In genomic region chr17:62995377-62995885, GRCh38 we compare ENCODE assay signal across 8 cellular contexts. TPM values are rescaled to one million over a fixed set of nuclear protein-coding genes. Genes with fewer than 3 reads are reported as not detected.
DNase-seq lines count a peak whose midpoint lies in the region; ATAC-seq and TF ChIP-seq lines count a peak whose summit lies in the region.

No MANE protein-coding gene starts in this region.

- no peak overlapping the region for H3K27ac Mint-ChIP-seq in central memory CD8-positive, alpha-beta T cell (ENCODE audit: low read depth)

- no peak for DNase-seq in BJ (ENCODE audit: low read depth)
- DNase-seq in H4 (ENCODE audit: low spot score) = peak; percentile 45
- DNase-seq in NOMO-1 treated with dmso at 0.1 percent for 144 hours (lab: John Stamatoyannopoulos, UW; ENCODE audit: unreplicated experiment) = peak; percentile 87
- DNase-seq in central memory CD8-positive, alpha-beta T cell (ENCODE audit: low spot score in 2 of 2) = no peak
- peak; percentile 54 for DNase-seq in mesenchymal stem cell
- DNase-seq in gastrocnemius medialis = no peak

- no peak overlapping the region for H3K14ac ChIP-seq in mesenchymal stem cell (ENCODE audit: low read length in 2 of 2)

- H2BK5ac ChIP-seq in mesenchymal stem cell (ENCODE audit: low read depth, low read length, poor library complexity, severe bottlenecking) = no peak overlapping the region

- peaks cover 4% of the 10 kb centered on the region for H3K4me1 ChIP-seq in mesenchymal stem cell (ENCODE audit: control insufficient read depth, insufficient read depth, low read depth, low read length)
- no peaks in the 10 kb centered on the region for H3K4me1 ChIP-seq in gastrocnemius medialis

- peaks cover 9% of the 10 kb centered on the region for H3K79me1 ChIP-seq in mesenchymal stem cell (replicated peaks; ENCODE audit: low read length, poor library complexity, severe bottlenecking)

- H3K27me3 ChIP-seq in BJ (ENCODE audit: control insufficient read depth, insufficient read depth, low read length) (no peaks in the 10 kb centered on the region), mesenchymal stem cell (ENCODE audit: control insufficient read depth in 1 of 2, insufficient read depth in 1 of 2, low read length in 2 of 2) (no peaks in the 10 kb centered on the region), gastrocnemius medialis (no peaks in the 10 kb centered on the region)

- no peaks in the 10 kb centered on the region for H3K27me3 Mint-ChIP-seq in central memory CD8-positive, alpha-beta T cell

- TF ChIP-seq POLR2A in gastrocnemius medialis (IDR thresholded peaks at IDR 0.05) = no peak

- H2BK15ac ChIP-seq in mesenchymal stem cell (ENCODE audit: low read depth, poor library complexity, severe bottlenecking) = no peak overlapping the region

- H3K27ac ChIP-seq in mesenchymal stem cell (ENCODE audit: low read length, poor library complexity, severe bottlenecking) = no peak overlapping the region
- no peak overlapping the region for H3K27ac ChIP-seq in gastrocnemius medialis

- H2AK5ac ChIP-seq in mesenchymal stem cell (ENCODE audit: low read length, severe bottlenecking) = no peak overlapping the region

- H2BK120ac ChIP-seq in mesenchymal stem cell (ENCODE audit: low read depth, low read length) = no peak overlapping the region

- no peak overlapping the region for H4K8ac ChIP-seq in mesenchymal stem cell (ENCODE audit: low read length)

- H3K4me2 ChIP-seq in mesenchymal stem cell (ENCODE audit: low read length, poor library complexity, severe bottlenecking) = no peak overlapping the region

- H3K23ac ChIP-seq in mesenchymal stem cell (ENCODE audit: low read length in 2 of 2) = no peak overlapping the region

- no peak overlapping the region for H3K9ac ChIP-seq in mesenchymal stem cell (ENCODE audit: low read length)

- intact Hi-C loops in gastrocnemius medialis (cut with DNase I; ENCODE audit: low total_unique reads) = no loop called here

- no peaks in the 10 kb centered on the region for H3K9me3 ChIP-seq in mesenchymal stem cell (ENCODE audit: control insufficient read depth, low read length)
- no peaks in the 10 kb centered on the region for H3K9me3 ChIP-seq in gastrocnemius medialis

- H3K9me3 Mint-ChIP-seq in central memory CD8-positive, alpha-beta T cell = no peaks in the 10 kb centered on the region

- peak; percentile 43 for TF ChIP-seq CTCF in BJ (IDR thresholded peaks at IDR 0.05; ENCODE audit: insufficient read depth, low read depth, low read length)
- no peak for TF ChIP-seq CTCF in gastrocnemius medialis (IDR thresholded peaks at IDR 0.05 in 4 of 5, conservative IDR thresholded peaks at IDR 0.05 in 1 of 5)

- H3K4me1 Mint-ChIP-seq in central memory CD8-positive, alpha-beta T cell = no peaks in the 10 kb centered on the region

- H3K4me3 ChIP-seq in BJ (ENCODE audit: low read depth, low read length) (no peak overlapping the region), mesenchymal stem cell (ENCODE audit: insufficient read depth in 1 of 2, low read depth in 1 of 2, low read length in 2 of 2) (no peak overlapping the region), gastrocnemius medialis (no peak overlapping the region)

- H3K4ac ChIP-seq in mesenchymal stem cell (ENCODE audit: low read depth in 1 of 2, low read length in 2 of 2) = no peak overlapping the region

- CTCF ChIA-PET in BJ (lab: Yijun Ruan, JAX) = interaction anchor here (0.8 to 1.1 kb wide), 5 partner anchors 10 to 483 kb away, joined by 3 to 4 read pairs (median 3); no protein-coding TSS in a partner anchor

- H2BK12ac ChIP-seq in mesenchymal stem cell (ENCODE audit: low read length in 2 of 2) = no peak overlapping the region

- peak; percentile 32 for ATAC-seq in central memory CD8-positive, alpha-beta T cell (replicated peaks; ENCODE audit: extremely low read depth, poor library complexity, severe bottlenecking)
- ATAC-seq in HG02885 (IDR thresholded peaks at IDR 0.05; ENCODE audit: poor library complexity, unreplicated experiment) (no peak), gastrocnemius medialis (no peak), GM18873 (IDR thresholded peaks at IDR 0.05; ENCODE audit: low FRiP score, unreplicated experiment) (no peak)

- no peaks in the 10 kb centered on the region for H3K36me3 Mint-ChIP-seq in central memory CD8-positive, alpha-beta T cell (ENCODE audit: insufficient read depth)

- H4K91ac ChIP-seq in mesenchymal stem cell (ENCODE audit: low read length) = no peak overlapping the region

- H3K36me3 ChIP-seq in BJ (ENCODE audit: control insufficient read depth, insufficient read depth, low read length) (no peaks in the 10 kb centered on the region), mesenchymal stem cell (ENCODE audit: control insufficient read depth in 1 of 2, insufficient read depth in 2 of 2, low read depth in 1 of 2, low read length in 2 of 2) (no peaks in the 10 kb centered on the region), gastrocnemius medialis (no peaks in the 10 kb centered on the region)

- no peak overlapping the region for H3K18ac ChIP-seq in mesenchymal stem cell (ENCODE audit: low read depth in 1 of 2, low read length in 2 of 2)

- no peak overlapping the region for H2AFZ ChIP-seq in mesenchymal stem cell (ENCODE audit: low read depth, low read length)

- in situ Hi-C loops in gastrocnemius medialis (cut with MboI; ENCODE audit: low sequenced_read_pairs in 4 of 4) = loop anchor here in 1 of 4 donors (25.0 kb wide), 1 partner anchor 417 kb away; no protein-coding TSS in a partner anchor

- POLR2A ChIA-PET in BJ (lab: Charles Lee) = interaction anchor here (0.5 kb wide), 1 partner anchor 9 kb away, joined by 3 read pairs; no protein-coding TSS in a partner anchor

- no peak overlapping the region for H3K4me3 Mint-ChIP-seq in central memory CD8-positive, alpha-beta T cell

- WGBS in mesenchymal stem cell = 100% methylated on average over 2 of the region's 3 CpGs

RNA-seq across cellular contexts. Expression of gene TANC2, which starts 29.4 kb away (rescaled TPM):
- 19.3 and 27.5 TPM in 2 replicates for polyA plus RNA-seq in BJ (2011; rRNA removed)
- polyA minus RNA-seq in BJ (2011; rRNA and poly(A)+ RNA removed) = 295 and 379 TPM in 2 replicates
- total RNA-seq in H4 (2014; rRNA removed; shearing (Covaris generic)) = 3.1 and 3.8 TPM in 2 replicates
- polyA plus RNA-seq in mesenchymal stem cell (2013, experiment 1 of 2) = 10.9 TPM
- polyA plus RNA-seq in mesenchymal stem cell (2013, experiment 2 of 2) = 9.4 TPM
- 1 to 10 TPM; 1.9 to 7.1 (median 4.9) TPM for total RNA-seq in gastrocnemius medialis

Comparison
In these comparisons a context has a peak if more than half of its experiments do, and no peak if none do; other contexts are left out.
1. DNase-seq: peak in H4 (single experiment), NOMO-1 treated with dmso at 0.1 percent for 144 hours (single experiment) and mesenchymal stem cell (single experiment); none in BJ (single experiment), central memory CD8-positive, alpha-beta T cell (0 of 2) and gastrocnemius medialis (0 of 2).